ENCODE assay signal across 9 cellular contexts in the genomic region with DNA sequence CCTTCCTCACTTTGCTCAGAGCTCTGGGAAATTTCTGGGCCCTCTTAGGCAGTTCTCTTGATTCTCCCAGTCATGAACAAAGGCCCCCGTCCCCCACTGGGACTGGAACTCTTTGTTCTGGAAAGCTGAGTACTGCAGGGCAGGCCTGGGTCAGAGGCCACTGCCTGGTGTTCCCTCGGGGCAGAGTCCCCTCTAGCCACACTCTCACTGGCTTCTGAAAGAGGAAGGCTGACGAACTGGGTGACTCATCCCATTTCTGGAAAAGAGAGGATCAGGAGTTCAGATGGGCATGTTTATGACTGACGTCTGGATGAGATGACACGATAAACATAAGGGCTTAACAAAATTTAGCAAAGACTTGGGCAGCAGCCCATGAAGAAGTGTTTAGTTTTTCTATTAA. TPM values are rescaled to one million over a fixed set of nuclear protein-coding genes. Genes with fewer than 3 reads are reported as not detected.
A peak's percentile ranks its signal among the peaks of the same experiment; 100 is the strongest.
DNase-seq lines count a peak whose midpoint lies in the region; ATAC-seq and TF ChIP-seq lines count a peak whose summit lies in the region.
"Had no signal": no experiment of that assay in that cellular context is flagged by ENCODE, and none has a peak within 500 bp of the region (broad histone marks: within the 10 kb centered on the region; RNA-seq: fewer than 3 reads in every experiment).

No MANE protein-coding gene starts in this region.

- POLR2A ChIA-PET in T-cell (lab: Charles Lee), result no interaction called here

- H3K9ac ChIP-seq in DND-41 (ENCODE audit: low read depth, low read length) (no peak overlapping the region), neuronal stem cell (ENCODE audit: low read depth, low read length, poor library complexity) (no peak overlapping the region)

- no peak overlapping the region for H3K4me2 ChIP-seq in DND-41 (ENCODE audit: insufficient read depth, low read length)
- no peak overlapping the region for H3K4me2 ChIP-seq in neuronal stem cell (ENCODE audit: insufficient read depth, low read length, poor library complexity, severe bottlenecking)

- H2AFZ ChIP-seq in DND-41 (ENCODE audit: low read depth, low read length) (no peak overlapping the region), neuronal stem cell (ENCODE audit: low read length) (no peak overlapping the region)

- no peaks in the 10 kb centered on the region for H3K9me3 ChIP-seq in DND-41 (ENCODE audit: insufficient read depth, low read length, severe bottlenecking)
- H3K9me3 ChIP-seq in neuronal stem cell (replicated peaks in 1 of 2; ENCODE audit: control insufficient read depth in 2 of 2, insufficient read depth in 1 of 2, low read depth in 1 of 2, low read length in 2 of 2), result no peaks in the 10 kb centered on the region

- no peak overlapping the region for H3K23ac ChIP-seq in neuronal stem cell (ENCODE audit: low read depth, low read length, poor library complexity)

- H3K27ac Mint-ChIP-seq in T-cell, result no peak overlapping the region
- no peak overlapping the region for H3K27ac Mint-ChIP-seq in activated naive CD4-positive, alpha-beta T cell treated with anti-CD3 and anti-CD28 coated beads, Interleukin-2, amount 50 U/mL, for 72 hours

- no peaks in the 10 kb centered on the region for H4K20me1 ChIP-seq in DND-41 (ENCODE audit: insufficient read depth, low read length)

- H3K9me3 Mint-ChIP-seq in T-cell, result no peaks in the 10 kb centered on the region
- H3K9me3 Mint-ChIP-seq in activated naive CD4-positive, alpha-beta T cell treated with anti-CD3 and anti-CD28 coated beads, Interleukin-2, amount 50 U/mL, for 72 hours, result no peaks in the 10 kb centered on the region

- H2BK12ac ChIP-seq in neuronal stem cell (ENCODE audit: low read length), result no peak overlapping the region

- H2BK5ac ChIP-seq in neuronal stem cell (ENCODE audit: low read length), result no peak overlapping the region

- H3K27ac ChIP-seq in DND-41 (ENCODE audit: low read length) (peak overlapping the region; percentile 62), neuronal stem cell (replicated peaks; ENCODE audit: low read length) (peak overlapping the region; percentile 35)

- no peak overlapping the region for H3K14ac ChIP-seq in neuronal stem cell (ENCODE audit: low read length)

- DNase-seq in DND-41, result no peak
- peak; percentile 86 for DNase-seq in NCI-H460 (ENCODE audit: extremely low read depth, low read depth)
- DNase-seq in neuronal stem cell (ENCODE audit: low spot score), result no peak
- DNase-seq in NCI-H524 treated with DMSO at 0.1 percent for 48 hours (lab: John Stamatoyannopoulos, UW), result no peak
- DNase-seq in T-cell, result no peak
- no peak for DNase-seq in activated naive CD4-positive, alpha-beta T cell treated with anti-CD3 and anti-CD28 coated beads, Interleukin-2, amount 50 U/mL, for 72 hours (ENCODE audit: low spot score in 2 of 2)
- DNase-seq: activated naive CD4-positive, alpha-beta T cell treated with anti-CD3 and anti-CD28 coated beads, Interleukin-2, amount 50 U/mL, for 16 hours had no signal

- no peak overlapping the region for H2BK120ac ChIP-seq in neuronal stem cell (ENCODE audit: low read depth, low read length)

- H3K79me1 ChIP-seq in neuronal stem cell (ENCODE audit: low read depth, low read length), result no peaks in the 10 kb centered on the region

- H3K4me3 ChIP-seq in DND-41 (ENCODE audit: low read depth in 1 of 2, low read length in 2 of 2), result no peak overlapping the region
- H3K4me3 ChIP-seq in neuronal stem cell (ENCODE audit: low read length in 2 of 2), result no peak overlapping the region

- peaks cover 26% of the 10 kb centered on the region for H3K4me1 ChIP-seq in DND-41 (ENCODE audit: insufficient read depth, low read length)
- H3K4me1 ChIP-seq in neuronal stem cell (ENCODE audit: control insufficient read depth in 2 of 2, insufficient read depth in 1 of 2, low read depth in 1 of 2, low read length in 2 of 2), result no peaks in the 10 kb centered on the region

- no peak overlapping the region for H4K8ac ChIP-seq in neuronal stem cell (ENCODE audit: low read depth, low read length)

- no peak overlapping the region for H3K4ac ChIP-seq in neuronal stem cell (ENCODE audit: low read length)

- H3K4me1 Mint-ChIP-seq in T-cell, result peaks cover 12 to 18% (median 16%) of the 10 kb centered on the region in 3 donors

- no peak overlapping the region for H2BK15ac ChIP-seq in neuronal stem cell (ENCODE audit: low read length)

- no peaks in the 10 kb centered on the region for H3K36me3 Mint-ChIP-seq in T-cell
- no peaks in the 10 kb centered on the region for H3K36me3 Mint-ChIP-seq in activated naive CD4-positive, alpha-beta T cell treated with anti-CD3 and anti-CD28 coated beads, Interleukin-2, amount 50 U/mL, for 72 hours

- H3K18ac ChIP-seq in neuronal stem cell (ENCODE audit: low read length), result no peak overlapping the region

- no peaks in the 10 kb centered on the region for H3K36me3 ChIP-seq in DND-41 (ENCODE audit: insufficient read depth, low read length)
- no peaks in the 10 kb centered on the region for H3K36me3 ChIP-seq in neuronal stem cell (replicated peaks in 1 of 2; ENCODE audit: control insufficient read depth in 2 of 2, insufficient read depth in 2 of 2, low read length in 2 of 2)

- no peak overlapping the region for H2AK5ac ChIP-seq in neuronal stem cell (ENCODE audit: low read depth, low read length)

- no peak overlapping the region for H4K91ac ChIP-seq in neuronal stem cell (ENCODE audit: low read depth, low read length, poor library complexity)

- H3K4me3 Mint-ChIP-seq in T-cell, result no peak overlapping the region

- CTCF ChIA-PET in T-cell (lab: Charles Lee), result no interaction called here

- no peaks in the 10 kb centered on the region for H3K79me2 ChIP-seq in DND-41 (ENCODE audit: insufficient read depth, low read length)

- TF ChIP-seq CTCF in DND-41 (IDR thresholded peaks at IDR 0.05; ENCODE audit: borderline replicate concordance, extremely low read depth, low read length, poor library complexity, severe bottlenecking), result no peak

- ATAC-seq in DND-41 (ENCODE audit: insufficient read depth, low read depth) (no peak), esophagus mucosa (peak; percentile 74), HG03342 (IDR thresholded peaks at IDR 0.05; ENCODE audit: unreplicated experiment) (no peak), T-cell (replicated peaks in 1 of 4) (no peak)
- no peak for ATAC-seq in activated naive CD4-positive, alpha-beta T cell treated with anti-CD3 and anti-CD28 coated beads, Interleukin-2, amount 50 U/mL, for 72 hours

- H3K27me3 Mint-ChIP-seq in T-cell, result no peaks in the 10 kb centered on the region

- H3K27me3 ChIP-seq in DND-41 (ENCODE audit: insufficient read depth, low read length, poor library complexity) (no peaks in the 10 kb centered on the region), neuronal stem cell (ENCODE audit: control insufficient read depth in 3 of 3, insufficient read depth in 3 of 3, low read depth in 1 of 3, low read length in 3 of 3) (no peaks in the 10 kb centered on the region)

- WGBS in neuronal stem cell (ENCODE audit: extremely low coverage in 2 of 2, insufficient read length in 2 of 2, insufficient replicate concordance in 1 of 2), 2 donors, result no CpG with 5 or more reads among the region's 5 CpGs

RNA-seq across cellular contexts. Expression of a gene that starts 47.7 kb away (rescaled TPM):
- total RNA-seq in NCI-H460 (2014; rRNA removed; shearing (Covaris generic)), result 222 and 303 TPM in 2 replicates
- 133 and 172 TPM in 2 replicates for polyA plus RNA-seq in NCI-H460 (2014; cell fraction: nucleus; rRNA removed)
- 200 TPM for total RNA-seq in esophagus mucosa
- polyA plus RNA-seq in neuronal stem cell (2013, experiment 1 of 2), result 134 TPM
- polyA plus RNA-seq in neuronal stem cell (2013, experiment 2 of 2), result 134 TPM
- total RNA-seq in T-cell, result 1,000 to 10,000 TPM in 1 of 5 donors, 100 to 1,000 TPM in 4; 253 to 1,077 (median 367) TPM
- 100 to 1,000 TPM; 248 to 259 TPM for total RNA-seq in activated naive CD4-positive, alpha-beta T cell treated with anti-CD3 and anti-CD28 coated beads, Interleukin-2, amount 50 U/mL, for 72 hours
